In genomic region chr5:78661691-78662090, GRCh38 we compare ENCODE assay signal across 14 cellular contexts. TPM values are rescaled to one million over a fixed set of nuclear protein-coding genes. Genes with fewer than 3 reads are reported as not detected.
DNase-seq lines count a peak whose midpoint lies in the region; ATAC-seq and TF ChIP-seq lines count a peak whose summit lies in the region.
"Had no signal": no experiment of that assay in that cellular context is flagged by ENCODE, and none has a peak within 500 bp of the region (broad histone marks: within the 10 kb centered on the region; RNA-seq: fewer than 3 reads in every experiment).

No MANE protein-coding gene starts in this region.

- H3K27ac ChIP-seq in OCI-LY7 (ENCODE audit: low read depth, low read length, poor library complexity, severe bottlenecking): peak overlapping the region; percentile 16
- H3K27ac ChIP-seq: right lobe of liver had no signal

- no peaks in the 10 kb centered on the region for H3K9me3 ChIP-seq in OCI-LY7 (ENCODE audit: low read length)
- H3K9me3 ChIP-seq: right lobe of liver had no signal

- peak; percentile 39 for DNase-seq in OCI-LY7 (ENCODE audit: low spot score)
- DNase-seq in left ventricle myocardium superior: no peak
- no peak for DNase-seq in activated CD8-positive, alpha-beta memory T cell treated with anti-CD3 and anti-CD28 coated beads, Interleukin-2, amount 50 U/mL, for 48 hours
- no peak for DNase-seq in left lobe of liver (ENCODE audit: low spot score)
- DNase-seq: AML-193; erythroblast; NCI-H1048; NCI-H226; right lobe of liver; stimulated activated naive CD8-positive, alpha-beta T cell treated with anti-CD3 and anti-CD28 coated beads, Interleukin-15, amount 100 ng/mL, for 72 hours had no signal

- no peak overlapping the region for H3K4me3 ChIP-seq in OCI-LY7 (ENCODE audit: low read depth, low read length, poor library complexity, severe bottlenecking)
- H3K4me3 ChIP-seq: right lobe of liver had no signal

- no peaks in the 10 kb centered on the region for H3K9me2 ChIP-seq in OCI-LY7 (ENCODE audit: insufficient read depth, low read length)

- POLR2A ChIA-PET in OCI-LY7 (lab: Charles Lee): interaction anchor here (0.7 to 1.3 kb wide), 3 partner anchors 8 to 12 kb away, joined by 4 to 8 read pairs (median 5); partner anchors contain the start of gene LHFPL2

- H4K20me1 ChIP-seq in OCI-LY7 (ENCODE audit: insufficient read depth, low read length): no peaks in the 10 kb centered on the region

- peak overlapping the region; percentile 36 for H3K4me2 ChIP-seq in OCI-LY7 (ENCODE audit: low read length)

- intact Hi-C loops in OCI-LY7 (cut with micrococcal nuclease; ENCODE audit: unreplicated experiment): no loop called here
- intact Hi-C loops in left ventricle myocardium superior (cut with micrococcal nuclease): no loop called here

- no peaks in the 10 kb centered on the region; the same call in 1 of the 2 replicates for H3K36me3 ChIP-seq in OCI-LY7 (ENCODE audit: insufficient read depth, low read length)
- H3K36me3 ChIP-seq: right lobe of liver had no signal

- ATAC-seq in GM18868 (IDR thresholded peaks at IDR 0.05; ENCODE audit: unreplicated experiment): peak; percentile 57
- peak; percentile 86 for ATAC-seq in GM21529 (IDR thresholded peaks at IDR 0.05; ENCODE audit: unreplicated experiment)
- peak; percentile 55 for ATAC-seq in HG03064 (IDR thresholded peaks at IDR 0.05; ENCODE audit: low read depth, unreplicated experiment)
- no peak for ATAC-seq in left ventricle myocardium superior
- no peak for ATAC-seq in left lobe of liver
- ATAC-seq in GM19328 (IDR thresholded peaks at IDR 0.05; ENCODE audit: unreplicated experiment): no peak
- ATAC-seq: right lobe of liver; stimulated activated naive CD8-positive, alpha-beta T cell treated with anti-CD3 and anti-CD28 coated beads, Interleukin-15, amount 100 ng/mL, for 72 hours had no signal

- TF ChIP-seq CTCF in OCI-LY7 (conservative IDR thresholded peaks at IDR 0.05; ENCODE audit: low read length): no peak

- H2AFZ ChIP-seq in OCI-LY7 (ENCODE audit: low read length): no peak overlapping the region

- H3K79me2 ChIP-seq in OCI-LY7 (ENCODE audit: insufficient read depth, low read depth, low read length): no peaks in the 10 kb centered on the region

- H3K4me1 ChIP-seq in OCI-LY7 (ENCODE audit: insufficient read depth, low read length, poor library complexity, severe bottlenecking): peaks cover 38% of the 10 kb centered on the region
- H3K4me1 ChIP-seq: right lobe of liver had no signal

- CTCF ChIA-PET in OCI-LY7 (lab: Charles Lee; ENCODE audit: unreplicated experiment): no interaction called here

- BruUV-seq in OCI-LY7 (replicated peaks; lab: Mats Ljungman, UMichigan): no TSS peak

RNA-seq across cellular contexts. Expression of gene LHFPL2, which starts 13.1 kb away (rescaled TPM):
- 8.4 and 12.2 TPM in 2 replicates for total RNA-seq in OCI-LY7 (2014; rRNA removed; shearing (Covaris generic))
- total RNA-seq in OCI-LY7 (2022) (23.5 and 24.0 TPM in 2 replicates), left ventricle myocardium superior (5.4 TPM), left lobe of liver (2.4 TPM)

Comparison
In these comparisons a context has a peak if more than half of its experiments do, and no peak if none do; other contexts are left out.
1. ATAC-seq: peak in GM18868 (single experiment), GM21529 (single experiment) and HG03064 (single experiment); none in left ventricle myocardium superior (single experiment), left lobe of liver (single experiment) and GM19328 (single experiment).